ENCODE assay signal across 1 cellular context in the genomic region with DNA sequence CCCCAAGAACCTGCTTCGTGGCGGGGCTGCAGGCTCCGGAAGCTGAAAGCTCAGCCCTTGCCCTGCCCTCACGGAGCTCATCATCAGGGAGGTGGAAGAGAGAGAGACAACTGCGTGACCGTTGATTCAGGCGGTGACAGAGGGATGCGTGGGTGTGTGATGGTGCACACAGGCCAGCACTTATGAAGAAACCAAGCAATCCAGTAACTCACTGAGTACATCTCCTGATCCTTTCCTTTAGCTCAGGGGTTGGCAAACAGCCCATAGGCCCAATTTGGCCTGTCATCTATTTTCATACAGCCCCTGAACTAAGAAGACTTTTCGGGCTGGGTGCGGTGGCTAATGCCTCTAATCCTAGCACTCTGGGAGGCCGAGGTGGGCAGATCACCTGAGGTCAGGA.
A peak's percentile ranks its signal among the peaks of the same experiment; 100 is the strongest.
TF ChIP-seq lines count a peak whose summit lies in the region.

No MANE protein-coding gene starts in this region.

TF ChIP-seq in HEK293, 187 proteins besides CTCF, POLR2A, EP300 and RAD21:
- TF ChIP-seq REST (tag by site-specific recombination; IDR thresholded peaks at IDR 0.05) (no peak), ZNF394 (tag by site-specific recombination; IDR thresholded peaks at IDR 0.05; ENCODE audit: borderline replicate concordance) (no peak), ZFHX2 (tag by site-specific recombination; conservative IDR thresholded peaks at IDR 0.05) (0 out of 2 replicates have a peak, but pooled peaks have one; percentile 26), ZNF785 (tag by site-specific recombination; IDR thresholded peaks at IDR 0.05) (no peak), ZNF791 (tag by site-specific recombination; IDR thresholded peaks at IDR 0.05) (no peak)
- TF ChIP-seq, protein P1, sequence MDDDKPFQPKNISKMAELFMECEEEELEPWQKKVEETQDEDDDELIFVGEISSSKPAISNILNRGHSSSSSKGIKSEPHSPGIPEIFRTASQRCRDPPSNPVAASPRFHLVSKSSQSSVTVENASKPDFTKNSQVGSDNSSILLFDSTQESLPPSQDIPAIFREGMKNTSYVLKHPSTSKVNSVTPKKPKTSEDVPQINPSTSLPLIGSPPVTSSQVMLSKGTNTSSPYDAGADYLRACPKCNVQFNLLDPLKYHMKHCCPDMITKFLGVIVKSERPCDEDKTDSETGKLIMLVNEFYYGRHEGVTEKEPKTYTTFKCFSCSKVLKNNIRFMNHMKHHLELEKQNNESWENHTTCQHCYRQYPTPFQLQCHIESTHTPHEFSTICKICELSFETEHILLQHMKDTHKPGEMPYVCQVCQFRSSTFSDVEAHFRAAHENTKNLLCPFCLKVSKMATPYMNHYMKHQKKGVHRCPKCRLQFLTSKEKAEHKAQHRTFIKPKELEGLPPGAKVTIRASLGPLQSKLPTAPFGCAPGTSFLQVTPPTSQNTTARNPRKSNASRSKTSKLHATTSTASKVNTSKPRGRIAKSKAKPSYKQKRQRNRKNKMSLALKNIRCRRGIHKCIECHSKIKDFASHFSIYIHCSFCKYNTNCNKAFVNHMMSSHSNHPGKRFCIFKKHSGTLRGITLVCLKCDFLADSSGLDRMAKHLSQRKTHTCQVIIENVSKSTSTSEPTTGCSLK (tag by site-specific recombination; IDR thresholded peaks at IDR 0.05): no peak
